In genomic region chr11:88012456-88012855, GRCh38 we compare ENCODE assay signal across 1 cellular context.
TF ChIP-seq lines count a peak whose summit lies in the region.

No MANE protein-coding gene starts in this region.

TF ChIP-seq in GM23338, 12 proteins besides CTCF, POLR2A, EP300 and RAD21 (continued from another document):
- TF ChIP-seq STAT1 (IDR thresholded peaks at IDR 0.05; ENCODE audit: unreplicated experiment) = no peak
- TF ChIP-seq POLR2AphosphoS5 (IDR thresholded peaks at IDR 0.05; ENCODE audit: low read depth) = no peak
- no peak for TF ChIP-seq EZH2 (IDR thresholded peaks at IDR 0.05; ENCODE audit: low read depth, unreplicated experiment)
- no peak for TF ChIP-seq NANOG (IDR thresholded peaks at IDR 0.05; ENCODE audit: borderline replicate concordance)
- TF ChIP-seq ETS1 (IDR thresholded peaks at IDR 0.05) = no peak
- TF ChIP-seq REST (IDR thresholded peaks at IDR 0.05; ENCODE audit: unreplicated experiment) = no peak
- TF ChIP-seq ZNF114 (CRISPR knock-in tag; IDR thresholded peaks at IDR 0.05) = no peak
- TF ChIP-seq CREB1 (CRISPR knock-in tag; IDR thresholded peaks at IDR 0.05; ENCODE audit: low read depth) = no peak
- TF ChIP-seq ZNF462 (CRISPR knock-in tag; IDR thresholded peaks at IDR 0.05) = no peak
